ENCODE assay signal across 8 cellular contexts in the genomic region with DNA sequence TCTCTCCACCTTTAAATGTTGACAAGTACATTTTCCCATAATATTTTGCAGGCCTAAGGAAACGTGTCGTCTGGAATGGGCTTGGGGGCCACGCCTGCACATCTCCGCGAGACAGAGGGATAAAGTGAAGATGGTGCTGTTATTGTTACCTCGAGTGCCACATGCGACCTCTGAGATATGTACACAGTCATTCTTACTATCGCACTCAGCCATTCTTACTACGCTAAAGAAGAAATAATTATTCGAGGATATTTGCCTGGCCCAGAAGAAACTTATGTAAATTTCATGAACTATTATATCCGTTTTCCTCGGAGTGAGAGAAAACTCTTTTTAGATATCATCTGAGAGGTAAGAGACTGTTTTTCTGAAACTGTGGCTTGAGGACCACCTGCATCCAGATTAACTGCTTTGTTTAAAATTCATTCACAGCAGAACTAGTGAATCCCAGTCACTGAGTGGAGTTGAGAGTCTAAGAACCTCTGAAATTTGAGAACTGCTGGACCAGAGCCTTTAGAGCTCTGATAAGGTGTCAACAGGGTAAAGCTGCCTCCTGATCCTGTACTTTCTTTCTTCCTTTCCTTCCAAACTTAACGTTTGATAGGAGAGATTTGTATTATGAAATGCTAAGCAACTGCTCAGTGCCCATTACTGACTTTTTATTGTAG. TPM values are rescaled to one million over a fixed set of nuclear protein-coding genes. Genes with fewer than 3 reads are reported as not detected.
DNase-seq lines count a peak whose midpoint lies in the region; ATAC-seq and TF ChIP-seq lines count a peak whose summit lies in the region.

No MANE protein-coding gene starts in this region.

- H3K4me2 ChIP-seq in KMS-11 = peak overlapping the region; percentile 78

- DNase-seq in NCI-H146 (lab: John Stamatoyannopoulos, UW) = peak; percentile 2
- no peak for DNase-seq in NCI-H146 treated with DMSO at 0.1 percent for 48 hours (lab: John Stamatoyannopoulos, UW; ENCODE audit: unreplicated experiment)
- DNase-seq in coronary artery (ENCODE audit: low spot score) = no peak
- DNase-seq in retinal pigment epithelial cell (ENCODE audit: low read depth) = no peak
- DNase-seq in left colon = no peak
- DNase-seq in iPS-NIHi7 (ENCODE audit: extremely low spot score) = no peak

- ATAC-seq in HG03457 (IDR thresholded peaks at IDR 0.05; ENCODE audit: unreplicated experiment) (no peak), left colon (no peak)

- H3K4me3 ChIP-seq in KMS-11 (IDR thresholded peaks at IDR 0.05; ENCODE audit: insufficient read depth, low read depth, low read length) (peak overlapping the region; percentile 92), coronary artery (peak overlapping the region; percentile 82), retinal pigment epithelial cell (ENCODE audit: low read length) (peak overlapping the region; percentile 92)

- TF ChIP-seq CTCF in KMS-11 (conservative IDR thresholded peaks at IDR 0.05; ENCODE audit: low read depth, low read length) (no peak), coronary artery (IDR thresholded peaks at IDR 0.05) (no peak), retinal pigment epithelial cell (conservative IDR thresholded peaks at IDR 0.05; ENCODE audit: low read depth, low read length) (no peak)

- peak overlapping the region; percentile 89 for H3K27ac ChIP-seq in KMS-11
- no peak overlapping the region for H3K27ac ChIP-seq in coronary artery

- no peaks in the 10 kb centered on the region for H3K27me3 ChIP-seq in KMS-11 (ENCODE audit: insufficient read depth, low read depth)

- H3K36me3 ChIP-seq in KMS-11 (ENCODE audit: insufficient read depth) = peaks cover 14% of the 10 kb centered on the region; the same call in 1 of the 2 replicates

- H4K20me1 ChIP-seq in KMS-11 (ENCODE audit: insufficient read depth) = no peaks in the 10 kb centered on the region

- peaks cover 34% of the 10 kb centered on the region for H3K4me1 ChIP-seq in KMS-11 (ENCODE audit: low read depth, poor library complexity, severe bottlenecking)

- H3K79me2 ChIP-seq in KMS-11 (ENCODE audit: insufficient read depth, low read depth) = peaks cover 17% of the 10 kb centered on the region

- H2AFZ ChIP-seq in KMS-11 (ENCODE audit: low read depth) = peak overlapping the region; percentile 79

- intact Hi-C loops in left colon (cut with DNase I, micrococcal nuclease) = loop anchor here in 1 of 2 donors (10.0 kb wide), 1 partner anchor 324 kb away; no protein-coding TSS in a partner anchor

- peak overlapping the region; percentile 88 for H3K9ac ChIP-seq in KMS-11

RNA-seq across cellular contexts. Expression of gene EXO1, which starts 0.8 kb away (rescaled TPM):
- total RNA-seq in left colon = 1 to 10 TPM; 1.4 to 4.7 TPM
